Comparison of ENCODE assay signal across 9 cellular contexts in the genomic region with DNA sequence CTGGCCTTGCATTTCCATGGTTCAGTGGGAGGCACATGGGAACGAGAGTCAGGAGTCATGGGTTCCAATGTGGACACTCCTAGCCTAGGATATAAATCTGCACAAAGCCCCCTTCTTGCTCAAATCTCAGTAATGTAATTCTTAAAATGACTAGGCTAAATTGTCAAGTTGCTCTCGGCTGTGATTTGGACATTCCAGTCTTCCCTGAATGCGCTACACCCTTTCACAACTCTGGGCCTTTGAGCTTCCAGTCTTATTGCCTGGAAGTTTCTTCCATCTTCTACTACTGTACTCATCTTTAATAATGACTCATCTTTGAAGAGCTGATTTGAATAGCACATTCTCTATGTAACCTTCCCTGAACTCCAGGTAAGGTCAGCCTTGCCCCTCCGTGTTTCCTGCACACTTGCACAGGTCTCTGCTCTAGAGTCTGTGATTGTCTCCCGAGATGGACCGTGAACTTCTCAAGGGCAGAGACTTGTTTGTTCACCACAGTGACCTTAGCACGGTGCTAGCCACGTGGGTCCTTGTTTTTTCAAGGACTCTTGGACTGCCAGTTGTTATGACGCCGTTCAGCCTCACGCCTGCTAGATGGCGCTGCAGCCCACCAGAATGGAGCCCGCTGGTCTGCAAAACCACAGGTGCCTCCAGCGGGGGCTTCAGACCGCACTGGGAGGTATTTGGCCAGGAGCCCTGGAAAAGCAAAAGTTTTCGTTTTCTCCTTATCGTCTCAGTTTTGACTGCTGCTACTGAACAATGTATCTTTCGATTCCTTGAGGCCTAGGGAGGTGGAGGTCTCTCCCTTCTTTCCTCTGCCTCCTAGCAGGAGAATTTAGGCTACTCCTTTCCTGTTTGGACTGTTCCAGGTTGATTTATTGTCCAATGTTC. TPM values are rescaled to one million over a fixed set of nuclear protein-coding genes. Genes with fewer than 3 reads are reported as not detected.
DNase-seq lines count a peak whose midpoint lies in the region; ATAC-seq and TF ChIP-seq lines count a peak whose summit lies in the region.
"Had no signal": no experiment of that assay in that cellular context is flagged by ENCODE, and none has a peak within 500 bp of the region (broad histone marks: within the 10 kb centered on the region; RNA-seq: fewer than 3 reads in every experiment).

No MANE protein-coding gene starts in this region.

- WGBS in prostate gland, result 18% methylated on average over 18 of the region's 18 CpGs

- no peaks in the 10 kb centered on the region for H3K9me2 ChIP-seq in Karpas-422 (replicated peaks; ENCODE audit: insufficient read depth, low read length)

- no peaks in the 10 kb centered on the region for H3K79me2 ChIP-seq in Karpas-422 (ENCODE audit: low read length)

- no peaks in the 10 kb centered on the region for H3K9me3 Mint-ChIP-seq in activated naive CD4-positive, alpha-beta T cell treated with anti-CD3 and anti-CD28 coated beads, Interleukin-2, amount 50 U/mL, for 72 hours

- TF ChIP-seq POLR2A in prostate gland (IDR thresholded peaks at IDR 0.05), result no peak

- DNase-seq in DMS53 (lab: John Stamatoyannopoulos, UW) (peak; percentile 79), Karpas-422 (peak; percentile 88), SK-N-DZ (ENCODE audit: low spot score) (peak; percentile 71), cardiac muscle cell (ENCODE audit: low read depth in 1 of 2, low spot score in 1 of 2) (peak; percentile 79 to 89), prostate gland (ENCODE audit: low spot score) (peak; percentile 20), mesenteric fat pad (ENCODE audit: low spot score) (no peak)
- peak; percentile 64 to 76 for DNase-seq in activated naive CD4-positive, alpha-beta T cell treated with anti-CD3 and anti-CD28 coated beads, Interleukin-2, amount 50 U/mL, for 72 hours (ENCODE audit: low spot score in 2 of 2)

- H4K20me1 ChIP-seq in Karpas-422 (ENCODE audit: insufficient read depth, low read depth, low read length), result no peaks in the 10 kb centered on the region

- peak overlapping the region; percentile 82; the same call in 1 of the 2 replicates for H2AFZ ChIP-seq in Karpas-422 (ENCODE audit: low read length)

- H3K27me3 ChIP-seq in Karpas-422 (ENCODE audit: low read length) (no peaks in the 10 kb centered on the region), cardiac muscle cell (no peaks in the 10 kb centered on the region), prostate gland (replicated peaks; ENCODE audit: insufficient read depth) (no peaks in the 10 kb centered on the region)

- ATAC-seq in GM21529 (IDR thresholded peaks at IDR 0.05; ENCODE audit: unreplicated experiment), result peak; percentile 51
- peak; percentile 80 to 89 for ATAC-seq in activated naive CD4-positive, alpha-beta T cell treated with anti-CD3 and anti-CD28 coated beads, Interleukin-2, amount 50 U/mL, for 72 hours

- H3K4me3 ChIP-seq in Karpas-422 (ENCODE audit: low read length) (peak overlapping the region; percentile 41; the same call in 1 of the 2 replicates), cardiac muscle cell (no peak overlapping the region), prostate gland (no peak overlapping the region)

- H3K9me3 ChIP-seq in Karpas-422 (ENCODE audit: low read length) (no peaks in the 10 kb centered on the region), cardiac muscle cell (ENCODE audit: low read depth) (no peaks in the 10 kb centered on the region), prostate gland (no peaks in the 10 kb centered on the region)

- H3K27ac Mint-ChIP-seq in activated naive CD4-positive, alpha-beta T cell treated with anti-CD3 and anti-CD28 coated beads, Interleukin-2, amount 50 U/mL, for 72 hours, result no peak overlapping the region

- H3K27ac ChIP-seq in Karpas-422 (ENCODE audit: low read length) (no peak overlapping the region), cardiac muscle cell (no peak overlapping the region), prostate gland (no peak overlapping the region)
- H3K27ac ChIP-seq: epithelial cell of prostate had no signal

- intact Hi-C loops in prostate gland (cut with DNase I), result loop anchor here (10.0 kb wide), 2 partner anchors 758 to 838 kb away; no protein-coding TSS in a partner anchor

- H3K9ac ChIP-seq in Karpas-422 (ENCODE audit: low read length), result peak overlapping the region; percentile 21; the same call in 1 of the 2 replicates

- H3K36me3 ChIP-seq in Karpas-422 (ENCODE audit: insufficient read depth, low read length) (no peaks in the 10 kb centered on the region), cardiac muscle cell (no peaks in the 10 kb centered on the region), prostate gland (no peaks in the 10 kb centered on the region)

- H3K4me1 ChIP-seq in Karpas-422 (ENCODE audit: low read length), result peaks cover 15% of the 10 kb centered on the region
- H3K4me1 ChIP-seq in cardiac muscle cell (ENCODE audit: low read depth), result no peaks in the 10 kb centered on the region
- H3K4me1 ChIP-seq in prostate gland (replicated peaks), result no peaks in the 10 kb centered on the region

- no peaks in the 10 kb centered on the region for H3K36me3 Mint-ChIP-seq in activated naive CD4-positive, alpha-beta T cell treated with anti-CD3 and anti-CD28 coated beads, Interleukin-2, amount 50 U/mL, for 72 hours

- peak; percentile 93 for TF ChIP-seq CTCF in cardiac muscle cell (IDR thresholded peaks at IDR 0.05; ENCODE audit: low read depth, low read length)
- peak; percentile 35 to 63 (median 48) for TF ChIP-seq CTCF in prostate gland (IDR thresholded peaks at IDR 0.05)

- peak overlapping the region; percentile 57 for H3K4me2 ChIP-seq in Karpas-422 (ENCODE audit: low read depth, low read length, poor library complexity, severe bottlenecking)

RNA-seq across cellular contexts. Expression of gene SEC61B, which starts 44.3 kb away (rescaled TPM):
- 81.1 and 110 TPM in 2 replicates for total RNA-seq in Karpas-422 (2014; rRNA removed; shearing (Covaris generic); ENCODE audit: low replicate concordance)
- polyA plus RNA-seq in SK-N-DZ (2014; cell fraction: cytosol; rRNA removed), result 69.1 and 123 TPM in 2 replicates
- polyA plus RNA-seq in SK-N-DZ (2014; cell fraction: nucleus; rRNA removed), result 48.6 and 81.7 TPM in 2 replicates
- 100 to 1,000 TPM; 105 to 127 TPM for total RNA-seq in activated naive CD4-positive, alpha-beta T cell treated with anti-CD3 and anti-CD28 coated beads, Interleukin-2, amount 50 U/mL, for 72 hours
- total RNA-seq in cardiac muscle cell (57.8 and 134 TPM in 2 replicates), prostate gland (100 to 1,000 TPM in 1 of 2 donors, 10 to 100 TPM in 1; 67.7 to 126 TPM), mesenteric fat pad (146 TPM)
- polyA plus RNA-seq in cardiac muscle cell, result 176 and 213 TPM in 2 replicates

RNA-seq across cellular contexts. Expression of gene ALG2, which starts 44.6 kb away (rescaled TPM):
- 19.9 and 24.1 TPM in 2 replicates for total RNA-seq in Karpas-422 (2014; rRNA removed; shearing (Covaris generic); ENCODE audit: low replicate concordance)
- 17.6 and 17.8 TPM in 2 replicates for polyA plus RNA-seq in SK-N-DZ (2014; cell fraction: cytosol; rRNA removed)
- polyA plus RNA-seq in SK-N-DZ (2014; cell fraction: nucleus; rRNA removed), result 11.7 and 14.0 TPM in 2 replicates
- total RNA-seq in activated naive CD4-positive, alpha-beta T cell treated with anti-CD3 and anti-CD28 coated beads, Interleukin-2, amount 50 U/mL, for 72 hours, result 10 to 100 TPM; 14.0 to 20.6 TPM
- total RNA-seq in cardiac muscle cell, result 38.3 and 46.3 TPM in 2 replicates
- 44.4 and 46.9 TPM in 2 replicates for polyA plus RNA-seq in cardiac muscle cell
- 10 to 100 TPM; 47.0 to 64.4 TPM for total RNA-seq in prostate gland
- 37.1 TPM for total RNA-seq in mesenteric fat pad
